Comparison of ENCODE assay signal across 18 cellular contexts in genomic region chr6:6960571-6961251, GRCh38.
DNase-seq lines count a peak whose midpoint lies in the region; ATAC-seq, FAIRE-seq and TF ChIP-seq lines count a peak whose summit lies in the region.
"Had no signal": no experiment of that assay in that cellular context is flagged by ENCODE, and none has a peak within 500 bp of the region (broad histone marks: within the 10 kb centered on the region; RNA-seq: fewer than 3 reads in every experiment).

No MANE protein-coding gene starts in this region.

- no peaks in the 10 kb centered on the region for H3K36me3 ChIP-seq in H1 (ENCODE audit: control insufficient read depth in 2 of 4, insufficient read depth in 4 of 4, low read length in 3 of 4)
- H3K36me3 ChIP-seq in trophoblast cell (ENCODE audit: control insufficient read depth in 1 of 2, insufficient read depth in 2 of 2, low read length in 2 of 2) = no peaks in the 10 kb centered on the region
- H3K36me3 ChIP-seq in brain microvascular endothelial cell (replicated peaks) = no peaks in the 10 kb centered on the region
- H3K36me3 ChIP-seq in pancreas = no peaks in the 10 kb centered on the region
- H3K36me3 ChIP-seq: BE2C, SJCRH30 had no signal

- no peak overlapping the region for H4K8ac ChIP-seq in H1 (ENCODE audit: extremely low read depth, insufficient read depth, low read length)
- H4K8ac ChIP-seq in trophoblast cell (ENCODE audit: low read depth, low read length) = no peak overlapping the region

- no peak overlapping the region for H3K56ac ChIP-seq in H1 (replicated peaks; ENCODE audit: insufficient read length, low read depth, low read length)

- no peak overlapping the region for H4K91ac ChIP-seq in H1 (replicated peaks; ENCODE audit: insufficient read length, low read length)
- H4K91ac ChIP-seq in trophoblast cell (ENCODE audit: low read depth, low read length) = no peak overlapping the region

- no peaks in the 10 kb centered on the region for H4K20me1 ChIP-seq in H1 (replicated peaks in 1 of 2; ENCODE audit: control insufficient read depth in 1 of 2, insufficient read depth in 2 of 2, low read length in 2 of 2)

- no peak overlapping the region for H4K12ac ChIP-seq in trophoblast cell (ENCODE audit: low read depth, low read length)

- FAIRE-seq in H1 (lab: Jason Lieb, UNC) (no peak), pancreas (lab: Jason Lieb, UNC) (no peak)
- FAIRE-seq: GM12892 had no signal

- H3K9ac ChIP-seq in H1 (replicated peaks in 1 of 4; ENCODE audit: extremely low read depth in 1 of 4, low read depth in 3 of 4, low read length in 3 of 4) (no peak overlapping the region), trophoblast cell (ENCODE audit: low read length) (no peak overlapping the region)

- H3K79me2 ChIP-seq in H1 (ENCODE audit: control insufficient read depth in 1 of 2, insufficient read depth in 2 of 2, low read length in 2 of 2) (no peaks in the 10 kb centered on the region), trophoblast cell (ENCODE audit: control insufficient read depth, insufficient read depth, low read length, poor library complexity) (no peaks in the 10 kb centered on the region)

- no peak for TF ChIP-seq RAD21 in H1 (IDR thresholded peaks at IDR 0.05 in 1 of 2, conservative IDR thresholded peaks at IDR 0.05 in 1 of 2; ENCODE audit: low read depth in 2 of 2, low read length in 2 of 2)

- ATAC-seq in HG02885 (IDR thresholded peaks at IDR 0.05; ENCODE audit: poor library complexity, unreplicated experiment) = no peak
- no peak for ATAC-seq in pancreas

- in situ Hi-C loops in brain microvascular endothelial cell (cut with HindIII; ENCODE audit: low pct_ligation_motif_present, low sequenced_read_pairs) = no loop called here

- H2BK15ac ChIP-seq in H1 (ENCODE audit: low read length) = no peak overlapping the region

- H4K5ac ChIP-seq in H1 (ENCODE audit: insufficient read length, low read depth, low read length) = no peak overlapping the region

- H3K23me2 ChIP-seq in H1 (ENCODE audit: low read depth, low read length) = peaks cover 2% of the 10 kb centered on the region; the same call in 1 of the 2 replicates

- DNase-seq in ELF-1 (ENCODE audit: low read depth, low spot score) = peak; percentile 91
- peak; percentile 80 for DNase-seq in NCI-H748 (lab: John Stamatoyannopoulos, UW; ENCODE audit: unreplicated experiment)
- DNase-seq in H1 (ENCODE audit: low read depth in 1 of 2, low spot score in 2 of 2) = no peak
- DNase-seq in trophoblast cell = peak; percentile 96 to 98
- no peak for DNase-seq in brain microvascular endothelial cell
- DNase-seq in pancreas = no peak
- DNase-seq: BE2C; CD4-positive, CD25-positive, alpha-beta regulatory T cell; EL; HCEC 1CT; NCI-H1092 treated with DMSO at 0.1 percent for 48 hours; NCI-H1694 treated with DMSO at 0.1 percent for 48 hours; NCI-H345; NCI-H524 treated with DMSO at 0.1 percent for 48 hours; OCI-M1; SJCRH30 had no signal

- no peak overlapping the region for H3K14ac ChIP-seq in H1 (ENCODE audit: insufficient read length)
- no peak overlapping the region for H3K14ac ChIP-seq in trophoblast cell (ENCODE audit: low read length)

- intact Hi-C loops in pancreas (cut with DNase I) = no loop called here

- no peak for TF ChIP-seq POLR2A in H1 (IDR thresholded peaks at IDR 0.05; ENCODE audit: control extremely low read depth in 1 of 2, low read depth in 2 of 2, low read length in 2 of 2)

- no peaks in the 10 kb centered on the region for H3K9me3 ChIP-seq in H1 (ENCODE audit: insufficient read depth in 2 of 2, low read depth in 1 of 2, low read length in 1 of 2)
- H3K9me3 ChIP-seq in trophoblast cell (ENCODE audit: insufficient read depth, low read depth, low read length) = no peaks in the 10 kb centered on the region
- no peaks in the 10 kb centered on the region for H3K9me3 ChIP-seq in pancreas
- H3K9me3 ChIP-seq: BE2C, SJCRH30 had no signal

- H3K79me1 ChIP-seq in H1 (ENCODE audit: low read depth, low read length) (no peaks in the 10 kb centered on the region), trophoblast cell (ENCODE audit: low read length) (peaks cover 3% of the 10 kb centered on the region)

- WGBS in H1 (ENCODE audit: extremely low coverage in 1 of 2, insufficient coverage in 1 of 2, insufficient read length in 1 of 2, insufficient replicate concordance in 2 of 2, low coverage in 1 of 2, low lambda C conversion rate in 2 of 2, missing lambda C conversion rate in 1 of 2), 2 experiments = 89% methylated on average over 5 of the region's 5 CpGs; no CpG with 5 or more reads in 1 of the 2 experiments
- no CpG with 5 or more reads among the region's 5 CpGs for WGBS in trophoblast cell (ENCODE audit: extremely low coverage, insufficient coverage, insufficient read length)
- WGBS in pancreas, 2 donors = 64 to 67% methylated on average over 5 of the region's 5 CpGs

- TF ChIP-seq CTCF in H1 (IDR thresholded peaks at IDR 0.05; ENCODE audit: control extremely low read depth in 1 of 3, insufficient read depth in 1 of 3, low read depth in 1 of 3, low read length in 3 of 3) (no peak), brain microvascular endothelial cell (IDR thresholded peaks at IDR 0.05; ENCODE audit: low read depth, low read length, missing control alignments) (no peak), pancreas (IDR thresholded peaks at IDR 0.05) (no peak)

- H2BK12ac ChIP-seq in H1 (ENCODE audit: low read depth, low read length) = no peak overlapping the region
- no peak overlapping the region for H2BK12ac ChIP-seq in trophoblast cell (ENCODE audit: low read length)

- TF ChIP-seq EP300 in H1 (IDR thresholded peaks at IDR 0.05; ENCODE audit: borderline replicate concordance in 1 of 2, low read depth in 2 of 2, low read length in 2 of 2) = no peak

- no peak overlapping the region for H3K23ac ChIP-seq in H1 (ENCODE audit: insufficient read length)
- no peak overlapping the region for H3K23ac ChIP-seq in trophoblast cell (ENCODE audit: low read length)

- H3K4me2 ChIP-seq in H1 (ENCODE audit: insufficient read depth in 1 of 2, low read depth in 2 of 2, low read length in 2 of 2) (no peak overlapping the region), trophoblast cell (ENCODE audit: low read length) (no peak overlapping the region)

- no peak overlapping the region for H3K4me3 ChIP-seq in H1 (ENCODE audit: extremely low read depth in 1 of 4, insufficient read depth in 2 of 4, low read depth in 3 of 4, low read length in 4 of 4)
- no peak overlapping the region for H3K4me3 ChIP-seq in trophoblast cell (ENCODE audit: low read depth, low read length)
- no peak overlapping the region for H3K4me3 ChIP-seq in brain microvascular endothelial cell (ENCODE audit: low read depth, low read length)
- H3K4me3 ChIP-seq in pancreas = no peak overlapping the region
- H3K4me3 ChIP-seq: SJCRH30 had no signal

- POLR2A ChIA-PET in H1 (lab: Charles Lee; ENCODE audit: partially characterized antibody) = no interaction called here

- no peak overlapping the region for H3K27ac ChIP-seq in H1 (ENCODE audit: low read depth, low read length)
- peak overlapping the region; percentile 45 for H3K27ac ChIP-seq in trophoblast cell (ENCODE audit: low read depth, low read length)
- H3K27ac ChIP-seq in brain microvascular endothelial cell = no peak overlapping the region
- H3K27ac ChIP-seq in pancreas = no peak overlapping the region
- H3K27ac ChIP-seq: SJCRH30 had no signal

- CTCF ChIA-PET in H1 (lab: Charles Lee; ENCODE audit: partially characterized antibody) = interaction anchor here (0.6 kb wide), 1 partner anchor 11 kb away, joined by 5 read pairs; no protein-coding TSS in a partner anchor

- H3K18ac ChIP-seq in H1 (ENCODE audit: extremely low read depth, low read length) (no peak overlapping the region), trophoblast cell (ENCODE audit: low read length) (no peak overlapping the region)

- no peak overlapping the region for H2BK20ac ChIP-seq in H1 (ENCODE audit: low read length)

- no peak overlapping the region for H2AFZ ChIP-seq in H1 (ENCODE audit: low read length)
- H2AFZ ChIP-seq in trophoblast cell (ENCODE audit: insufficient read depth, low read length, poor library complexity) = no peak overlapping the region

- no peak overlapping the region for H2AK5ac ChIP-seq in H1 (ENCODE audit: low read depth, low read length)
- H2AK5ac ChIP-seq in trophoblast cell (ENCODE audit: low read length) = no peak overlapping the region

- H3K4ac ChIP-seq in H1 (replicated peaks; ENCODE audit: insufficient read length, low read depth, low read length) (no peak overlapping the region), trophoblast cell (ENCODE audit: low read depth, low read length) (no peak overlapping the region)

- no peak overlapping the region for H2BK120ac ChIP-seq in H1 (replicated peaks; ENCODE audit: low read depth, low read length)
- H2BK120ac ChIP-seq in trophoblast cell (ENCODE audit: insufficient read depth, low read length, poor library complexity) = no peak overlapping the region

- H3K4me1 ChIP-seq in H1 (replicated peaks in 1 of 4; ENCODE audit: control insufficient read depth in 3 of 4, insufficient read depth in 4 of 4, low read length in 3 of 4) (no peaks in the 10 kb centered on the region), trophoblast cell (ENCODE audit: control insufficient read depth in 1 of 2, insufficient read depth in 2 of 2, low read length in 2 of 2) (peaks cover 0 to 7% of the 10 kb centered on the region in 2 experiments), pancreas (peaks cover 0 to 1% (median under 1%) of the 10 kb centered on the region in 3 donors)
- H3K4me1 ChIP-seq: BE2C, SJCRH30 had no signal

- H2BK5ac ChIP-seq in H1 (ENCODE audit: low read depth, low read length) (no peak overlapping the region), trophoblast cell (ENCODE audit: low read depth, low read length, poor library complexity) (no peak overlapping the region)

- H3K27me3 ChIP-seq in H1 (replicated peaks in 1 of 4; ENCODE audit: control insufficient read depth in 3 of 4, extremely low read depth in 1 of 4, insufficient read depth in 3 of 4, low read length in 3 of 4) (no peaks in the 10 kb centered on the region), trophoblast cell (ENCODE audit: insufficient read depth, low read length) (no peaks in the 10 kb centered on the region), brain microvascular endothelial cell (replicated peaks) (no peaks in the 10 kb centered on the region), pancreas (no peaks in the 10 kb centered on the region)
- H3K27me3 ChIP-seq: BE2C, SJCRH30 had no signal

TF ChIP-seq in H1, 55 proteins besides CTCF, POLR2A, EP300 and RAD21:
- TF ChIP-seq MAFK (IDR thresholded peaks at IDR 0.05; ENCODE audit: low read depth, low read length) = no peak
- TF ChIP-seq KDM1A (IDR thresholded peaks at IDR 0.05; ENCODE audit: borderline replicate concordance, low read length) = peak; percentile 81; the same call in 1 of the 2 replicates

Comparison
In these comparisons a context has a peak if more than half of its experiments do, and no peak if none do; other contexts are left out.
1. DNase-seq: peak in ELF-1 (single experiment), NCI-H748 (single experiment) and trophoblast cell (2 of 2); none in H1 (0 of 2), brain microvascular endothelial cell (single experiment) and pancreas (0 of 6).